ENCODE assay signal across 1 cellular context in the genomic region with DNA sequence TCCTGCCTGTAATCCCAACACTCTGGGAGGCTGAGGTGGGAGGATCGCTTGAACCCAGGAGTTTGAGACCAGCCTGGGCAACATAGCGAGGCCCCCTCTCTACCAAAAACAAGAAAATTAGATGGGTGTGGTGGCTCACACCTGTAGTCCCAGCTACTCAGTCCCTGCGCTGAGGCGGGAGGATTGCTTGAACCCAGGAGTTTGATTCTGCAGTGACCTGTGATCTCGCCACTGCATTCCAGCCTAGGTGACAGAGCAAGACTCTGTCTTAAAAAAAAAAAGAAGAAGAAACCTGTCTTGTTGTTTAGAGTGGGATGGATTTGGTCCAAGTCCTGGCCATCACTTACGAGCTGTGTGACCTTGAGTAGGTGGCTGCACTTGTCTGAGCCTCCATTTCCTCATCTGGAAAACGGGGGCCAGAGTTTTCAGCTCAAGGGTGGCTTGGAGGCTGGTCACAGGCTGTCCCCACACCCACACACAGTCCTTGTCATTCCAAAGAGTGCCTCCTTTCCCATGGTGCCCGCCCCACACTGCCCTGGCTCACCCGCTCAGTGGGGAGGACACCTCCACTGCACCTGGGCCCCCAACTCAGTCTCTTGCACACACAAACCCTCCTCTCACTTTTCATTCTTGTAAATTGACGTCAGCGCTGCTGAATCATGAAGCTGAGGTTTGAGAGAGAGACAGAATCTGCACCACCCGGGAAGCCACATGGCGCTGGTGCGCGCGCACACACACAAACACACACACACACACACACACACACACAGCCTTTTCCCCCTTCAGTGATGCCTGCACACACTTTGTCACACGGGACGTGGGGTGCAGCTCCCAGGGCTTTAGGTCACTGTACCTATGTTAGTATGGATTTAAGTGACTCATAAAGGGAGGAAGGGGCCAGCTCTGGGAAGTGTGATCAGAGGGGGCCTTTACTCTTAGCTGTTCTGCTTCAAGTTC.
A peak's percentile ranks its signal among the peaks of the same experiment; 100 is the strongest.
TF ChIP-seq lines count a peak whose summit lies in the region.

No MANE protein-coding gene starts in this region.

TF ChIP-seq in K562, 482 proteins besides CTCF, POLR2A, EP300 and RAD21 (continued from another document):
- no peak for TF ChIP-seq DIDO1 (tag; IDR thresholded peaks at IDR 0.05; ENCODE audit: low read depth)
- TF ChIP-seq, protein P1, sequence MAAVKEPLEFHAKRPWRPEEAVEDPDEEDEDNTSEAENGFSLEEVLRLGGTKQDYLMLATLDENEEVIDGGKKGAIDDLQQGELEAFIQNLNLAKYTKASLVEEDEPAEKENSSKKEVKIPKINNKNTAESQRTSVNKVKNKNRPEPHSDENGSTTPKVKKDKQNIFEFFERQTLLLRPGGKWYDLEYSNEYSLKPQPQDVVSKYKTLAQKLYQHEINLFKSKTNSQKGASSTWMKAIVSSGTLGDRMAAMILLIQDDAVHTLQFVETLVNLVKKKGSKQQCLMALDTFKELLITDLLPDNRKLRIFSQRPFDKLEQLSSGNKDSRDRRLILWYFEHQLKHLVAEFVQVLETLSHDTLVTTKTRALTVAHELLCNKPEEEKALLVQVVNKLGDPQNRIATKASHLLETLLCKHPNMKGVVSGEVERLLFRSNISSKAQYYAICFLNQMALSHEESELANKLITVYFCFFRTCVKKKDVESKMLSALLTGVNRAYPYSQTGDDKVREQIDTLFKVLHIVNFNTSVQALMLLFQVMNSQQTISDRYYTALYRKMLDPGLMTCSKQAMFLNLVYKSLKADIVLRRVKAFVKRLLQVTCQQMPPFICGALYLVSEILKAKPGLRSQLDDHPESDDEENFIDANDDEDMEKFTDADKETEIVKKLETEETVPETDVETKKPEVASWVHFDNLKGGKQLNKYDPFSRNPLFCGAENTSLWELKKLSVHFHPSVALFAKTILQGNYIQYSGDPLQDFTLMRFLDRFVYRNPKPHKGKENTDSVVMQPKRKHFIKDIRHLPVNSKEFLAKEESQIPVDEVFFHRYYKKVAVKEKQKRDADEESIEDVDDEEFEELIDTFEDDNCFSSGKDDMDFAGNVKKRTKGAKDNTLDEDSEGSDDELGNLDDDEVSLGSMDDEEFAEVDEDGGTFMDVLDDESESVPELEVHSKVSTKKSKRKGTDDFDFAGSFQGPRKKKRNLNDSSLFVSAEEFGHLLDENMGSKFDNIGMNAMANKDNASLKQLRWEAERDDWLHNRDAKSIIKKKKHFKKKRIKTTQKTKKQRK (IDR thresholded peaks at IDR 0.05; ENCODE audit: borderline replicate concordance, low read depth, low read length): no peak
- TF ChIP-seq MAFF (IDR thresholded peaks at IDR 0.05; ENCODE audit: low read length): 0 out of 2 replicates have a peak, but pooled peaks have one; percentile 11
- peak; percentile 39; the same call in 1 of the 2 replicates for TF ChIP-seq EP400 (IDR thresholded peaks at IDR 0.05)
- TF ChIP-seq, protein P2, sequence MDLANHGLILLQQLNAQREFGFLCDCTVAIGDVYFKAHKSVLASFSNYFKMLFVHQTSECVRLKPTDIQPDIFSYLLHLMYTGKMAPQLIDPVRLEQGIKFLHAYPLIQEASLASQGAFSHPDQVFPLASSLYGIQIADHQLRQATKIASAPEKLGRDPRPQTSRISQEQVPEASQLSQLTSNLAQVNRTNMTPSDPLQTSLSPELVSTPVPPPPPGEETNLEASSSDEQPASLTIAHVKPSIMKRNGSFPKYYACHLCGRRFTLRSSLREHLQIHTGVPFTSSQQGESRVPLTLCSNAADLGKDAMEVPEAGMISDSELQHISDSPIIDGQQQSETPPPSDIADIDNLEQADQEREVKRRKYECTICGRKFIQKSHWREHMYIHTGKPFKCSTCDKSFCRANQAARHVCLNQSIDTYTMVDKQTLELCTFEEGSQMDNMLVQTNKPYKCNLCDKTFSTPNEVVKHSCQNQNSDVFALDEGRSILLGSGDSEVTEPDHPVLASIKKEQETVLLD (IDR thresholded peaks at IDR 0.05): no peak
- TF ChIP-seq, protein P3, sequence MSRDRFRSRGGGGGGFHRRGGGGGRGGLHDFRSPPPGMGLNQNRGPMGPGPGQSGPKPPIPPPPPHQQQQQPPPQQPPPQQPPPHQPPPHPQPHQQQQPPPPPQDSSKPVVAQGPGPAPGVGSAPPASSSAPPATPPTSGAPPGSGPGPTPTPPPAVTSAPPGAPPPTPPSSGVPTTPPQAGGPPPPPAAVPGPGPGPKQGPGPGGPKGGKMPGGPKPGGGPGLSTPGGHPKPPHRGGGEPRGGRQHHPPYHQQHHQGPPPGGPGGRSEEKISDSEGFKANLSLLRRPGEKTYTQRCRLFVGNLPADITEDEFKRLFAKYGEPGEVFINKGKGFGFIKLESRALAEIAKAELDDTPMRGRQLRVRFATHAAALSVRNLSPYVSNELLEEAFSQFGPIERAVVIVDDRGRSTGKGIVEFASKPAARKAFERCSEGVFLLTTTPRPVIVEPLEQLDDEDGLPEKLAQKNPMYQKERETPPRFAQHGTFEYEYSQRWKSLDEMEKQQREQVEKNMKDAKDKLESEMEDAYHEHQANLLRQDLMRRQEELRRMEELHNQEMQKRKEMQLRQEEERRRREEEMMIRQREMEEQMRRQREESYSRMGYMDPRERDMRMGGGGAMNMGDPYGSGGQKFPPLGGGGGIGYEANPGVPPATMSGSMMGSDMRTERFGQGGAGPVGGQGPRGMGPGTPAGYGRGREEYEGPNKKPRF (IDR thresholded peaks at IDR 0.05; ENCODE audit: low read depth, low read length): no peak
- TF ChIP-seq FIP1L1 (IDR thresholded peaks at IDR 0.05; ENCODE audit: low read depth, low read length, poor library complexity, severe bottlenecking): no peak
- no peak for TF ChIP-seq RBM15 (IDR thresholded peaks at IDR 0.05; ENCODE audit: insufficient read depth, low read length)
- 0 out of 2 replicates have a peak, but pooled peaks have one; percentile 14 for TF ChIP-seq CBFA2T3 (IDR thresholded peaks at IDR 0.05)
- no peak for TF ChIP-seq ZNF354B (CRISPR knock-in tag; IDR thresholded peaks at IDR 0.05)
- TF ChIP-seq MCM3 (IDR thresholded peaks at IDR 0.05): no peak
- no peak for TF ChIP-seq SAFB (IDR thresholded peaks at IDR 0.05; ENCODE audit: borderline replicate concordance, low read depth, low read length)
- TF ChIP-seq, protein P4, sequence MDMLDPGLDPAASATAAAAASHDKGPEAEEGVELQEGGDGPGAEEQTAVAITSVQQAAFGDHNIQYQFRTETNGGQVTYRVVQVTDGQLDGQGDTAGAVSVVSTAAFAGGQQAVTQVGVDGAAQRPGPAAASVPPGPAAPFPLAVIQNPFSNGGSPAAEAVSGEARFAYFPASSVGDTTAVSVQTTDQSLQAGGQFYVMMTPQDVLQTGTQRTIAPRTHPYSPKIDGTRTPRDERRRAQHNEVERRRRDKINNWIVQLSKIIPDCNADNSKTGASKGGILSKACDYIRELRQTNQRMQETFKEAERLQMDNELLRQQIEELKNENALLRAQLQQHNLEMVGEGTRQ (CRISPR knock-in tag; IDR thresholded peaks at IDR 0.05): no peak
- TF ChIP-seq SNIP1 (IDR thresholded peaks at IDR 0.05; ENCODE audit: low read depth): no peak
- TF ChIP-seq ZBTB17 (CRISPR knock-in tag; IDR thresholded peaks at IDR 0.05): no peak
- no peak for TF ChIP-seq ZNF239 (CRISPR knock-in tag; IDR thresholded peaks at IDR 0.05)
- TF ChIP-seq ZNF316 (IDR thresholded peaks at IDR 0.05): peak; percentile 42; the same call in 1 of the 2 replicates
- TF ChIP-seq MTF1 (CRISPR knock-in tag; IDR thresholded peaks at IDR 0.05; ENCODE audit: borderline replicate concordance): no peak
TF ChIP-seq in K562: peak in this region for 49.
